Comparison of ENCODE assay signal across 9 cellular contexts in the genomic region with DNA sequence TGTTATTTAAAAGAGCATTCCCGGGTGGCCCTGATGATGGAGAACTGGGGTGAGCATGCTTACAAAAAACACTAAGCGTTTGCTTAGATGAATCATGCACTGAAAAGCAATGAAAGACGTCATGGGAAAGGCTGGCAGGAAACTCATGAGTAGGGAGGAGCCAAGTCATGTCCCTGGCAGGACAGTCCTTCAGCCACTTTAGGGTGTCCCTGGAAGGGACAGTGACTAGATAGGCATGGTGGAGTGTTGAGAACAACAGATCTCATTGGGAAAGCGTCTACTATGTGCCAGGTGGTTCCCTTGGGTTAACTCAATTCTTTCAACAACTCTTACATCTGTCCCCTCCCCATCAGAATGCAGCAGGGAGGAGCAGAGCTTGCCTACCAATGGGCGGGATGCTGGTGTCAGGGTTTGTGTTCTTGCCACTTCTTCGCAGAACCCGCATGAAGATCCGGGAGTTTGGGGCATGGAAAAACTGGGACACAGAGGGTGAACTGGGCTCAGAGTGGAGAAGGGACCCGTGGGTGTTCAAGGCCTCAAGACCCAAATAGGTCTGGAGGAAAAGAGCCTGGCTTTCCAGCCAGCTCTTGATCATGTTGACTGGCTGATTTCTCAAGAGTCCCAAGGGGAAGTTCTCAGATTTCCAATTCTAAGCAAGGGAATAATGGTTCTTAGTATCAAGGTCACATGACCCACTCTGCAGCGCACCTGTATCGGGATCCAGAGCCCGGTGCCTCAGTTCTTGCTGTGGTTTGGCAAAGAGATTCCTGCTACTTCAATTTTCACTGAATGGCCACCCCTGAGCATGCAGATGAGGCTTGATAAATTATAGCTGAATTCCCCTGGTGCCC.
DNase-seq lines count a peak whose midpoint lies in the region; ATAC-seq and TF ChIP-seq lines count a peak whose summit lies in the region.
"Had no signal": no experiment of that assay in that cellular context is flagged by ENCODE, and none has a peak within 500 bp of the region (broad histone marks: within the 10 kb centered on the region; RNA-seq: fewer than 3 reads in every experiment).

No MANE protein-coding gene starts in this region.

- no peak overlapping the region for H3K9ac ChIP-seq in endodermal cell (ENCODE audit: extremely low read depth, low read length, poor library complexity, severe bottlenecking)

- H3K4me3 Mint-ChIP-seq in endodermal cell, result no peak overlapping the region
- no peak overlapping the region for H3K4me3 Mint-ChIP-seq in activated CD8-positive, alpha-beta T cell treated with anti-CD3 and anti-CD28 coated beads, Interleukin-2, amount 10 ng/mL, durations not matched to agents 7 days and 5 days
- H3K4me3 Mint-ChIP-seq: activated B cell treated with CpG ODN at 0.5 μM for 24 hours had no signal

- TF ChIP-seq CTCF in endodermal cell (conservative IDR thresholded peaks at IDR 0.05), result no peak

- CTCF ChIA-PET in activated CD8-positive, alpha-beta T cell treated with anti-CD3 and anti-CD28 coated beads, Interleukin-2, amount 10 ng/mL, durations not matched to agents 7 days and 5 days (lab: Charles Lee), result no interaction called here

- H3K27me3 ChIP-seq in endodermal cell (ENCODE audit: control insufficient read depth, insufficient read depth, low read length, poor library complexity, severe bottlenecking), result peaks cover 10% of the 10 kb centered on the region
- H3K27me3 ChIP-seq in muscle layer of duodenum (ENCODE audit: low read depth, low read length), result no peaks in the 10 kb centered on the region

- in situ Hi-C loops in Caki2 (cut with HindIII; ENCODE audit: low pct_unique_long_range_greater_than_20kb, low sequenced_read_pairs), result no loop called here

- DNase-seq in Caki2 (ENCODE audit: low read depth) (peak; percentile 79), NCI-H2029 treated with DMSO at 0.1 percent for 48 hours (lab: John Stamatoyannopoulos, UW) (peak; percentile 73), endodermal cell (peak; percentile 75), RPMI8226 (no peak), NCI-H1092 treated with DMSO at 0.1 percent for 48 hours (lab: John Stamatoyannopoulos, UW) (no peak)
- no peak for DNase-seq in activated CD8-positive, alpha-beta memory T cell treated with anti-CD3 and anti-CD28 coated beads, Interleukin-2, amount 50 U/mL, for 48 hours
- no peak for DNase-seq in activated CD8-positive, alpha-beta T cell treated with anti-CD3 and anti-CD28 coated beads, Interleukin-2, amount 10 ng/mL, durations not matched to agents 7 days and 5 days
- DNase-seq: activated B cell treated with CpG ODN at 0.5 μM for 24 hours had no signal

- WGBS in endodermal cell (ENCODE audit: insufficient coverage in 1 of 2, insufficient read length in 1 of 2), 2 experiments, result 80 to 83% methylated on average over 6 to 12 of the region's 12 CpGs

- POLR2A ChIA-PET in activated CD8-positive, alpha-beta T cell treated with anti-CD3 and anti-CD28 coated beads, Interleukin-2, amount 10 ng/mL, durations not matched to agents 7 days and 5 days (lab: Charles Lee), result no interaction called here

- H3K36me3 Mint-ChIP-seq in endodermal cell (ENCODE audit: low read depth), result no peaks in the 10 kb centered on the region
- no peaks in the 10 kb centered on the region for H3K36me3 Mint-ChIP-seq in activated CD8-positive, alpha-beta T cell treated with anti-CD3 and anti-CD28 coated beads, Interleukin-2, amount 10 ng/mL, durations not matched to agents 7 days and 5 days (ENCODE audit: low read depth)

- H3K27ac Mint-ChIP-seq in endodermal cell, result peak overlapping the region; percentile 4
- no peak overlapping the region for H3K27ac Mint-ChIP-seq in activated CD8-positive, alpha-beta T cell treated with anti-CD3 and anti-CD28 coated beads, Interleukin-2, amount 10 ng/mL, durations not matched to agents 7 days and 5 days
- H3K27ac Mint-ChIP-seq: activated B cell treated with CpG ODN at 0.5 μM for 24 hours had no signal

- no peaks in the 10 kb centered on the region for H3K9me3 ChIP-seq in endodermal cell (ENCODE audit: control insufficient read depth, low read length)
- H3K9me3 ChIP-seq in muscle layer of duodenum (ENCODE audit: control insufficient read depth in 1 of 2, low read length in 2 of 2), result peaks cover 0 to 2% of the 10 kb centered on the region in 2 donors

- H3K9me3 Mint-ChIP-seq in endodermal cell, result peaks cover 13% of the 10 kb centered on the region
- H3K9me3 Mint-ChIP-seq in activated CD8-positive, alpha-beta T cell treated with anti-CD3 and anti-CD28 coated beads, Interleukin-2, amount 10 ng/mL, durations not matched to agents 7 days and 5 days (ENCODE audit: insufficient read depth), result peaks cover 17% of the 10 kb centered on the region

- no peaks in the 10 kb centered on the region for H3K4me1 ChIP-seq in endodermal cell (ENCODE audit: control insufficient read depth, insufficient read depth, low read length)
- H3K4me1 ChIP-seq in muscle layer of duodenum (ENCODE audit: control insufficient read depth in 1 of 2, insufficient read depth in 2 of 2, low read length in 2 of 2), result peaks cover 5 to 7% of the 10 kb centered on the region in 2 donors

- H3K4me1 Mint-ChIP-seq in endodermal cell, result peaks cover 6% of the 10 kb centered on the region
- no peaks in the 10 kb centered on the region for H3K4me1 Mint-ChIP-seq in activated CD8-positive, alpha-beta T cell treated with anti-CD3 and anti-CD28 coated beads, Interleukin-2, amount 10 ng/mL, durations not matched to agents 7 days and 5 days (ENCODE audit: low read depth)
- H3K4me1 Mint-ChIP-seq: activated B cell treated with CpG ODN at 0.5 μM for 24 hours had no signal

- H3K4me3 ChIP-seq in endodermal cell (ENCODE audit: low read length) (no peak overlapping the region), muscle layer of duodenum (ENCODE audit: low read depth in 1 of 2, low read length in 2 of 2) (no peak overlapping the region)

- no peak for ATAC-seq in activated CD8-positive, alpha-beta T cell treated with anti-CD3 and anti-CD28 coated beads, Interleukin-2, amount 10 ng/mL, durations not matched to agents 7 days and 5 days

- H3K27me3 Mint-ChIP-seq in endodermal cell (ENCODE audit: insufficient read depth), result peaks cover 35% of the 10 kb centered on the region
- H3K27me3 Mint-ChIP-seq in activated CD8-positive, alpha-beta T cell treated with anti-CD3 and anti-CD28 coated beads, Interleukin-2, amount 10 ng/mL, durations not matched to agents 7 days and 5 days (ENCODE audit: low read depth), result no peaks in the 10 kb centered on the region
- H3K27me3 Mint-ChIP-seq: activated B cell treated with CpG ODN at 0.5 μM for 24 hours had no signal

- H3K36me3 ChIP-seq in endodermal cell (ENCODE audit: control insufficient read depth, insufficient read depth, low read length) (no peaks in the 10 kb centered on the region), muscle layer of duodenum (ENCODE audit: control insufficient read depth in 1 of 2, insufficient read depth in 2 of 2, low read length in 2 of 2) (no peaks in the 10 kb centered on the region)

- H3K27ac ChIP-seq in endodermal cell (ENCODE audit: low read depth, low read length) (no peak overlapping the region), muscle layer of duodenum (ENCODE audit: low read length) (peak overlapping the region; percentile 58)

Comparison
In these comparisons a context has a peak if more than half of its experiments do, and no peak if none do; other contexts are left out.
1. DNase-seq: peak in Caki2 (single experiment), NCI-H2029 treated with DMSO at 0.1 percent for 48 hours (single experiment) and endodermal cell (single experiment); none in RPMI8226 (single experiment), activated CD8-positive, alpha-beta memory T cell treated with anti-CD3 and anti-CD28 coated beads, Interleukin-2, amount 50 U/mL, for 48 hours (single experiment), activated CD8-positive, alpha-beta T cell treated with anti-CD3 and anti-CD28 coated beads, Interleukin-2, amount 10 ng/mL, durations not matched to agents 7 days and 5 days (single experiment) and NCI-H1092 treated with DMSO at 0.1 percent for 48 hours (single experiment).